Comparison of ENCODE assay signal across 8 cellular contexts in the genomic region with DNA sequence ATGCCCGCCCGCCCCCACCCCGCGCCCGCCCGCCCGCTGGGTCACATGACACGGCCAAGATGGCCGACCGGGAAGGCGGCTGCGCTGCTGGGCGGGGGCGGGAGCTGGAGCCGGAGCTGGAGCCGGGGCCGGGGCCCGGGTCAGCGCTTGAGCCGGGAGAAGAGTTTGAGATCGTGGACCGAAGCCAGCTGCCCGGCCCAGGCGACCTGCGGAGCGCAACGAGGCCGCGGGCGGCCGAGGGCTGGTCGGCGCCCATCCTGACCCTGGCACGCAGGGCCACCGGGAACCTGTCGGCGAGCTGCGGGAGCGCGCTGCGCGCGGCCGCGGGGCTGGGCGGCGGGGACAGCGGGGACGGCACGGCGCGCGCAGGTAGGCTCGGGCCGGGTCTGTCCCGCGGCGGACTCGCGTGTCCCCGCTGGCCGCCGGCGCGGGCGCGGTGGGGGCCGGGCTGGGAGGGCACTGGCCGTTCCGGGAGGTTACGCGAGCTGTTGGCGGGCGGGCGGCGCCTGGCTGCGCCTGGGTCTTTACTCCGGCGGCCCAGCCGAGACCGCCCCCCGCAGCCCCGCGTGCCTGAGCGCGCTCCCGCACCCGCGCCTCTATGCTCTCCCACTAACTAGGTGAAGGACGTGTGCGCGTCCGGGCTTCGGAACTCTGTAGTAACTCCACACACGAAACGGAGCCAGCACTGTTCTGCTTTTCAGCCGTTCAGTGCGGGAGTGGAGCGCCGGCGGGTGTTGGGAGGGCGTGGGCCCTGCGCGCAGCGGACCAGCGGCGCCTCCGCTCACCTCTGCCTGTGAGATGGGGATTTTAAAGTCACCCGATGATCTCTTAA. TPM values are rescaled to one million over a fixed set of nuclear protein-coding genes. Genes with fewer than 3 reads are reported as not detected.
DNase-seq lines count a peak whose midpoint lies in the region; ATAC-seq and TF ChIP-seq lines count a peak whose summit lies in the region.

A gene with protein sequence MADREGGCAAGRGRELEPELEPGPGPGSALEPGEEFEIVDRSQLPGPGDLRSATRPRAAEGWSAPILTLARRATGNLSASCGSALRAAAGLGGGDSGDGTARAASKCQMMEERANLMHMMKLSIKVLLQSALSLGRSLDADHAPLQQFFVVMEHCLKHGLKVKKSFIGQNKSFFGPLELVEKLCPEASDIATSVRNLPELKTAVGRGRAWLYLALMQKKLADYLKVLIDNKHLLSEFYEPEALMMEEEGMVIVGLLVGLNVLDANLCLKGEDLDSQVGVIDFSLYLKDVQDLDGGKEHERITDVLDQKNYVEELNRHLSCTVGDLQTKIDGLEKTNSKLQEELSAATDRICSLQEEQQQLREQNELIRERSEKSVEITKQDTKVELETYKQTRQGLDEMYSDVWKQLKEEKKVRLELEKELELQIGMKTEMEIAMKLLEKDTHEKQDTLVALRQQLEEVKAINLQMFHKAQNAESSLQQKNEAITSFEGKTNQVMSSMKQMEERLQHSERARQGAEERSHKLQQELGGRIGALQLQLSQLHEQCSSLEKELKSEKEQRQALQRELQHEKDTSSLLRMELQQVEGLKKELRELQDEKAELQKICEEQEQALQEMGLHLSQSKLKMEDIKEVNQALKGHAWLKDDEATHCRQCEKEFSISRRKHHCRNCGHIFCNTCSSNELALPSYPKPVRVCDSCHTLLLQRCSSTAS (plus strand): TSS at position 44 of the 832 bp plus-strand sequence. CDS start 16 bp downstream, at position 60.

- DNase-seq in A673 (ENCODE audit: low spot score) (peak; percentile 79), NCI-H226 (peak; percentile 67), left kidney (ENCODE audit: low read depth, low spot score) (peak; percentile 91)
- DNase-seq in activated CD4-positive, alpha-beta T cell treated with anti-CD3 and anti-CD28 coated beads for 36 hours, result peak; percentile 89
- DNase-seq in stimulated activated CD4-positive, alpha-beta T cell treated with anti-CD3 and anti-CD28 coated beads, Interleukin-1b, Interleukin-23, amount 100 ng/mL, for 48 hours, result peak; percentile 75

- peaks cover 8% of the 10 kb centered on the region for H3K4me1 ChIP-seq in A673 (ENCODE audit: insufficient read depth, low read length, poor library complexity, severe bottlenecking)

- H3K4me3 Mint-ChIP-seq in activated CD4-positive, alpha-beta T cell treated with anti-CD3 and anti-CD28 coated beads for 36 hours, result peak within 1 kb of the TSS; percentile 96

- peak within 1 kb of the TSS; percentile 99 for H3K27ac Mint-ChIP-seq in activated CD4-positive, alpha-beta T cell treated with anti-CD3 and anti-CD28 coated beads for 36 hours

- H3K27me3 Mint-ChIP-seq in activated CD4-positive, alpha-beta T cell treated with anti-CD3 and anti-CD28 coated beads for 36 hours, result no peaks in the 10 kb centered on the region

- POLR2A ChIA-PET in A673 (lab: Charles Lee; ENCODE audit: low non-redundant PET), result interaction anchor here (0.5 kb wide), 1 partner anchor 296 kb away, joined by 4 read pairs; no protein-coding TSS in a partner anchor
- POLR2A ChIA-PET in activated CD4-positive, alpha-beta T cell treated with anti-CD3 and anti-CD28 coated beads for 36 hours (lab: Charles Lee), result interaction anchor here (0.6 to 1.6 kb wide), 8 partner anchors 9 to 939 kb away, joined by 3 to 9 read pairs (median 4); a partner anchor contains a TSS

- H3K27ac ChIP-seq in A673 (ENCODE audit: low read depth, low read length, poor library complexity, severe bottlenecking), result peak within 1 kb of the TSS; percentile 88
- peak within 1 kb of the TSS; percentile 88 for H3K27ac ChIP-seq in cingulate gyrus (ENCODE audit: low read depth, low read length)

- BruUV-seq in A673 (replicated peaks; lab: Mats Ljungman, UMichigan), result no TSS peak

- intact Hi-C loops in A673 (cut with micrococcal nuclease; ENCODE audit: unreplicated experiment), result no loop called here
- intact Hi-C loops in activated CD4-positive, alpha-beta T cell treated with anti-CD3 and anti-CD28 coated beads for 36 hours (cut with DNase I, micrococcal nuclease), result loop anchor here (1.0 to 10.0 kb wide), 14 partner anchors 9 to 944 kb away; a partner anchor contains a TSS

- ATAC-seq in GM18517 (IDR thresholded peaks at IDR 0.05; ENCODE audit: unreplicated experiment) (peak; percentile 85), HG03025 (IDR thresholded peaks at IDR 0.05; ENCODE audit: low FRiP score, unreplicated experiment) (peak; percentile 76)
- peak; percentile 80 for ATAC-seq in activated CD4-positive, alpha-beta T cell treated with anti-CD3 and anti-CD28 coated beads for 36 hours

- no peaks in the 10 kb centered on the region for H3K27me3 ChIP-seq in A673 (replicated peaks; ENCODE audit: insufficient read depth, low read depth, low read length, poor library complexity)

- no peak for TF ChIP-seq CTCF in A673 (conservative IDR thresholded peaks at IDR 0.05; ENCODE audit: low read depth, low read length)

- no peaks in the 10 kb centered on the region for H3K36me3 ChIP-seq in A673 (ENCODE audit: insufficient read depth, low read length, poor library complexity, severe bottlenecking)

- peaks cover 37% of the 10 kb centered on the region for H3K4me1 Mint-ChIP-seq in activated CD4-positive, alpha-beta T cell treated with anti-CD3 and anti-CD28 coated beads for 36 hours

- H3K36me3 Mint-ChIP-seq in activated CD4-positive, alpha-beta T cell treated with anti-CD3 and anti-CD28 coated beads for 36 hours (ENCODE audit: low read depth), result peaks cover 9% of the 10 kb centered on the region

- CTCF ChIA-PET in A673 (lab: Charles Lee), result no interaction called here
- CTCF ChIA-PET in activated CD4-positive, alpha-beta T cell treated with anti-CD3 and anti-CD28 coated beads for 36 hours (lab: Charles Lee), result interaction anchor here (0.7 to 1.2 kb wide), 3 partner anchors 9 to 130 kb away, joined by 3 to 4 read pairs (median 3); no protein-coding TSS in a partner anchor

- peak within 1 kb of the TSS; percentile 96 for H3K4me3 ChIP-seq in A673 (ENCODE audit: low read depth, low read length, poor library complexity, severe bottlenecking)

- H3K9me3 ChIP-seq in A673 (ENCODE audit: low read depth, low read length, poor library complexity, severe bottlenecking), result no peaks in the 10 kb centered on the region

- no peaks in the 10 kb centered on the region for H3K9me3 Mint-ChIP-seq in activated CD4-positive, alpha-beta T cell treated with anti-CD3 and anti-CD28 coated beads for 36 hours (ENCODE audit: low read depth)

RNA-seq across cellular contexts. Expression of the gene that starts here (rescaled TPM):
- 41.4 and 45.2 TPM in 2 replicates for total RNA-seq in A673 (2021)
- 10 to 100 TPM; 29.6 to 33.8 TPM for total RNA-seq in activated CD4-positive, alpha-beta T cell treated with anti-CD3 and anti-CD28 coated beads for 36 hours

Comparison
In these comparisons a context has a peak if more than half of its experiments do, and no peak if none do; other contexts are left out.
1. Peak in every context shown above with its lines: DNase-seq, ATAC-seq, H3K4me3 ChIP-seq and H3K27ac ChIP-seq.